Comparison of ENCODE assay signal across 8 cellular contexts in the genomic region with DNA sequence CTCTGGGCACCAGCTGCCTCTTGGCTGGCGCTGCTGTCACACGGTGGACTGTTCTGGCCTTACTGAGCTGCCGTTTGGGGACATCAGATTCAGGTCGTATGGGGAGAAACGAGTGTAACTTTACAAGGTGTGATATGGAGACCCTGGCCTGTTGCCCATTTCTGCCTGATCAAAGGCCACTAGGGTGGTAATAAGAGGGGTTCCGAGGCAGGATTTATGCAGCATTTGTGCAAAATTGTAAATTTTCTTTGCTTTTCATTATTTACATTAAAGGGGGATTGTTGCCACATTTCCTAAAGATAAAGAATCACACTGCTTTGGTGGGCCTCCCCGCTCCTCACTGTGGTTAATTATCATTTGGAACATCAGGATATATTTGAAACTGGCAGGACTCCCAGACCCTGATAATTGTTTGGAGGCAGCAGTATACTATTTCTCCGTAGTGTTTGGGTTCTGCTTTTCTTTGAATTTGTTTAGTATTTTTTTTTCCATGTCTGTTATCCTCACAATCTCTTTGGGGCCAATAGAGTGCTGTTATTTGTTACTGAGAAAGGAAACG. TPM values are rescaled to one million over a fixed set of nuclear protein-coding genes. Genes with fewer than 3 reads are reported as not detected.
A peak's percentile ranks its signal among the peaks of the same experiment; 100 is the strongest.
DNase-seq lines count a peak whose midpoint lies in the region; ATAC-seq, FAIRE-seq and TF ChIP-seq lines count a peak whose summit lies in the region.

No MANE protein-coding gene starts in this region.

- no peak for TF ChIP-seq EP300 in GM12878 (IDR thresholded peaks at IDR 0.05; ENCODE audit: borderline replicate concordance in 1 of 2, control insufficient read depth in 1 of 2, low read depth in 2 of 2, low read length in 2 of 2)

- H3K4me2 ChIP-seq in GM12878 (ENCODE audit: control insufficient read depth, insufficient read depth): peak overlapping the region; percentile 83

- RAD21 ChIA-PET in GM12878 (lab: Charles Lee; ENCODE audit: unreplicated experiment): interaction anchor here (0.8 kb wide), 1 partner anchor 55 kb away, joined by 3 read pairs; the partner anchor contains the start of gene CEP97

- H3K27me3 ChIP-seq in GM12878 (replicated peaks in 1 of 2; ENCODE audit: control insufficient read depth in 2 of 2, insufficient read depth in 2 of 2, low read length in 1 of 2): no peaks in the 10 kb centered on the region
- no peaks in the 10 kb centered on the region for H3K27me3 ChIP-seq in vagina

- TF ChIP-seq CTCF in GM12878 (IDR thresholded peaks at IDR 0.05 in 2 of 3, conservative IDR thresholded peaks at IDR 0.05 in 1 of 3; ENCODE audit: control insufficient read depth in 2 of 3, extremely low read depth in 1 of 3, insufficient read depth in 1 of 3, low read depth in 3 of 3, low read length in 3 of 3) (no peak), lower leg skin (IDR thresholded peaks at IDR 0.05) (no peak), vagina (IDR thresholded peaks at IDR 0.05) (no peak)

- no TSS peak for BruUV-seq in GM12878 (replicated peaks; lab: Mats Ljungman, UMichigan)

- H3K9ac ChIP-seq in GM12878 (ENCODE audit: control insufficient read depth, insufficient read depth, low read length): peak overlapping the region; percentile 10; the same call in 1 of the 2 replicates

- H2AFZ ChIP-seq in GM12878 (ENCODE audit: control insufficient read depth, low read depth, low read length): peak overlapping the region; percentile 96

- 46% methylated on average over 9 of the region's 9 CpGs for whole genome bisulfite sequencing in GM12878 (ENCODE audit: insufficient coverage, insufficient replicate concordance, low lambda C conversion rate, missing lambda C conversion rate)
- 19 to 23% methylated on average over 9 of the region's 9 CpGs for WGBS in lower leg skin, 2 donors

- no peaks in the 10 kb centered on the region for H4K20me1 ChIP-seq in GM12878 (ENCODE audit: control insufficient read depth, insufficient read depth)

- in situ Hi-C loops in KBM-7 (cut with MboI; ENCODE audit: low pct_unique_long_range_greater_than_20kb, low sequenced_read_pairs) (no loop called here), GM12878 (cut with MboI) (no loop called here)

- H3K9me3 ChIP-seq in GM12878 (replicated peaks; ENCODE audit: control insufficient read depth, insufficient read depth, low read length): no peaks in the 10 kb centered on the region; the same call in 2 of the 3 replicates
- no peaks in the 10 kb centered on the region for H3K9me3 ChIP-seq in vagina

- no peak for TF ChIP-seq RAD21 in GM12878 (IDR thresholded peaks at IDR 0.05; ENCODE audit: insufficient read depth, low read depth, low read length)

- FAIRE-seq in GM12878 (lab: Jason Lieb, UNC): no peak

- H3K36me3 ChIP-seq in GM12878 (ENCODE audit: control insufficient read depth in 2 of 2, insufficient read depth in 2 of 2, low read length in 1 of 2): no peaks in the 10 kb centered on the region; a peak in 2 of 4 replicates
- H3K36me3 ChIP-seq in vagina: peaks cover 0 to 23% of the 10 kb centered on the region in 2 donors

- TF ChIP-seq POLR2A in GM12878 (IDR thresholded peaks at IDR 0.05; ENCODE audit: low read depth, low read length) (no peak), lower leg skin (IDR thresholded peaks at IDR 0.05) (no peak), vagina (IDR thresholded peaks at IDR 0.05) (no peak)

- peak overlapping the region; percentile 89 for H3K4me3 ChIP-seq in GM12878
- H3K4me3 ChIP-seq in lower leg skin (ENCODE audit: low read depth, poor library complexity, severe bottlenecking): peak overlapping the region; percentile 86
- peak overlapping the region; percentile 72 to 82 for H3K4me3 ChIP-seq in vagina

- H3K27ac ChIP-seq in GM12878 (ENCODE audit: control insufficient read depth, insufficient read depth): no peak overlapping the region
- H3K27ac ChIP-seq in vagina: peak overlapping the region; percentile 80

- SMC1A ChIA-PET in GM12878 (lab: Charles Lee; ENCODE audit: uncharacterized antibody, unreplicated experiment): interaction anchor here (1.0 to 1.6 kb wide), 4 partner anchors 11 to 446 kb away, joined by 3 to 5 read pairs (median 3); no protein-coding TSS in a partner anchor

- H3K79me2 ChIP-seq in GM12878 (ENCODE audit: control insufficient read depth, insufficient read depth, low read length): peaks cover 2% of the 10 kb centered on the region

- POLR2A ChIA-PET in GM12878 (lab: Charles Lee): interaction anchor here (1.2 kb wide), 1 partner anchor 58 kb away, joined by 3 read pairs; no protein-coding TSS in a partner anchor

- CTCF ChIA-PET in GM12878 (lab: Yijun Ruan, JAX): interaction anchor here (0.8 to 1.4 kb wide), 7 partner anchors 9 to 449 kb away, joined by 3 to 8 read pairs (median 4); no protein-coding TSS in a partner anchor

- H3K4me1 ChIP-seq in GM12878 (ENCODE audit: control insufficient read depth, insufficient read depth, low read length) (peaks cover 10% of the 10 kb centered on the region), vagina (peaks cover 30% of the 10 kb centered on the region)

- DNase-seq in KBM-7 (peak; percentile 11), GM12878 (ENCODE audit: low read depth, low spot score) (no peak), lower leg skin (ENCODE audit: low spot score in 2 of 2) (no peak), vagina (ENCODE audit: extremely low spot score in 2 of 2) (no peak), RPMI8226 (no peak)
- no peak for DNase-seq in activated CD4-positive, CD25-positive, alpha-beta regulatory T cell treated with anti-CD3 and anti-CD28 coated beads, Interleukin-2, amount 50 U/mL, for 72 hours
- DNase-seq in stimulated activated CD4-positive, alpha-beta T cell treated with anti-CD3 and anti-CD28 coated beads, Interleukin-2, amount 100 ng/mL, for 48 hours: no peak

- ATAC-seq in GM18517 (IDR thresholded peaks at IDR 0.05; ENCODE audit: unreplicated experiment) (peak; percentile 29), GM12878 (no peak)

- intact Hi-C loops in GM12878 (cut with micrococcal nuclease; ENCODE audit: unreplicated experiment) (loop anchor here (5.0 kb wide), 1 partner anchor 78 kb away; no protein-coding TSS in a partner anchor), lower leg skin (cut with DNase I; ENCODE audit: low total_unique reads) (no loop called here), vagina (cut with DNase I) (loop anchor here (2.0 kb wide), 1 partner anchor 103 kb away; the partner anchor contains the start of gene ZBTB11)

TF ChIP-seq in GM12878, 131 proteins besides CTCF, POLR2A, EP300 and RAD21 (continues in another document):
- TF ChIP-seq RB1 (IDR thresholded peaks at IDR 0.05; ENCODE audit: borderline replicate concordance): no peak

RNA-seq across cellular contexts. Expression of gene NXPE3, which starts 0.9 kb away (rescaled TPM):
- total RNA-seq in GM12878 (2013; cell fraction: nucleolus; rRNA removed): 2.5 and 3.0 TPM in 2 replicates
- total RNA-seq in GM12878 (2014; rRNA removed): 4.5 and 5.5 TPM in 2 replicates
- 2.4 TPM in 2 replicates for total RNA-seq in GM12878 (2014; rRNA removed; fragmentation: Illumina TruSeq; extraction: Trizol)
- total RNA-seq in GM12878 (2021): 6.4 and 6.9 TPM in 2 replicates
- polyA plus RNA-seq in GM12878 (2011; ENCODE audit: low read depth): 2.1 TPM
- 3.7 and 4.7 TPM in 2 replicates for polyA plus RNA-seq in GM12878 (2011; rRNA removed)
- 3.3 and 4.3 TPM in 2 replicates for polyA plus RNA-seq in GM12878 (2011; cell fraction: cytosol; rRNA removed)
- 2.0 and 2.1 TPM in 2 replicates for polyA plus RNA-seq in GM12878 (2011; cell fraction: nucleus; rRNA removed)
- polyA plus RNA-seq in GM12878 (2012): 2.3 and 2.6 TPM in 2 replicates
- polyA plus RNA-seq in GM12878 (2014; fragmentation: Illumina TruSeq; extraction: Trizol): 5.0 and 5.5 TPM in 2 replicates
- 1 to 10 TPM; 2.0 to 2.2 TPM for polyA plus RNA-seq in GM12878 (2014; fragmentation: Nextera tagmentation; extraction: Ambion mirVana)
- polyA plus RNA-seq in GM12878 (2014; rRNA removed): 5.2 and 5.4 TPM in 2 replicates
- polyA plus RNA-seq in GM12878 (2016; fragmentation: Nextera tagmentation; extraction: Ambion mirVana): 1 to 10 TPM; 6.8 to 8.7 TPM
- polyA minus RNA-seq in GM12878 (2011; rRNA and poly(A)+ RNA removed): 6.5 and 8.9 TPM in 2 replicates
- polyA minus RNA-seq in GM12878 (2011; cell fraction: cytosol; rRNA and poly(A)+ RNA removed): 2.0 and 2.3 TPM in 2 replicates
- polyA minus RNA-seq in GM12878 (2011; cell fraction: nucleus; rRNA and poly(A)+ RNA removed): 2.3 and 4.4 TPM in 2 replicates
- 1 to 10 TPM; 2.0 to 5.6 (median 2.7) TPM for total RNA-seq in lower leg skin
- total RNA-seq in vagina: 13.3 TPM

RNA-seq across cellular contexts. Expression of gene CEP97, which starts 55.5 kb away (rescaled TPM):
- 25.0 and 28.7 TPM in 2 replicates for total RNA-seq in GM12878 (2013; cell fraction: nucleolus; rRNA removed)
- 9.4 and 10.1 TPM in 2 replicates for total RNA-seq in GM12878 (2014; rRNA removed)
- 13.7 and 14.0 TPM in 2 replicates for total RNA-seq in GM12878 (2014; rRNA removed; fragmentation: Illumina TruSeq; extraction: Trizol)
- 11.5 and 11.7 TPM in 2 replicates for total RNA-seq in GM12878 (2021)
- 2.3 TPM for polyA plus RNA-seq in GM12878 (2011; ENCODE audit: low read depth)
- polyA plus RNA-seq in GM12878 (2011; rRNA removed): 2.7 and 5.8 TPM in 2 replicates
- 1.4 and 2.1 TPM in 2 replicates for polyA plus RNA-seq in GM12878 (2011; cell fraction: cytosol; rRNA removed)
- polyA plus RNA-seq in GM12878 (2011; cell fraction: nucleus; rRNA removed): 2.2 and 5.1 TPM in 2 replicates
- 2.9 and 3.1 TPM in 2 replicates for polyA plus RNA-seq in GM12878 (2012)
- 6.2 and 6.7 TPM in 2 replicates for polyA plus RNA-seq in GM12878 (2014; fragmentation: Illumina TruSeq; extraction: Trizol)
- 1 to 10 TPM; 1.9 to 4.3 TPM for polyA plus RNA-seq in GM12878 (2014; fragmentation: Nextera tagmentation; extraction: Ambion mirVana)
- polyA plus RNA-seq in GM12878 (2014; rRNA removed): 2.9 and 3.4 TPM in 2 replicates
- polyA plus RNA-seq in GM12878 (2016; fragmentation: Nextera tagmentation; extraction: Ambion mirVana): 1 to 10 TPM; 5.4 to 6.5 TPM
- 6.4 and 10.5 TPM in 2 replicates for polyA minus RNA-seq in GM12878 (2011; rRNA and poly(A)+ RNA removed)
- polyA minus RNA-seq in GM12878 (2011; cell fraction: cytosol; rRNA and poly(A)+ RNA removed): 3.5 and 3.8 TPM in 2 replicates
- polyA minus RNA-seq in GM12878 (2011; cell fraction: nucleus; rRNA and poly(A)+ RNA removed): 4.2 and 4.8 TPM in 2 replicates
- 1 to 10 TPM; 6.5 to 8.3 (median 7.4) TPM for total RNA-seq in lower leg skin
- 11.0 TPM for total RNA-seq in vagina
